8 cellular contexts compared by ENCODE assay signal in genomic region chr12:25195056-25195971, GRCh38.
A peak's percentile ranks its signal among the peaks of the same experiment; 100 is the strongest.
DNase-seq lines count a peak whose midpoint lies in the region; ATAC-seq lines count a peak whose summit lies in the region.

DNAI7 (minus strand) TSS chr12:25195160; CDS start chr12:25195078, 82 bp downstream.
ETFRF1 (plus strand) TSS chr12:25195237; CDS start chr12:25203957, 8,720 bp downstream.

- H3K9me3 ChIP-seq in SK-N-MC (ENCODE audit: low read depth, low read length) = no peaks in the 10 kb centered on the region

- H3K4me3 ChIP-seq in GM08714 (ENCODE audit: low read length) = peak within 1 kb of the TSS; percentile 60
- H3K4me3 ChIP-seq in SK-N-MC = peak within 1 kb of the TSS; percentile 87

- H3K36me3 Mint-ChIP-seq in activated naive CD4-positive, alpha-beta T cell treated with anti-CD3 and anti-CD28 coated beads, Interleukin-2, amount 50 U/mL, for 24 hours = peaks cover 7% of the 10 kb centered on the region

- H3K9me3 Mint-ChIP-seq in activated naive CD4-positive, alpha-beta T cell treated with anti-CD3 and anti-CD28 coated beads, Interleukin-2, amount 50 U/mL, for 24 hours = no peaks in the 10 kb centered on the region

- H3K4me3 Mint-ChIP-seq in activated naive CD4-positive, alpha-beta T cell treated with anti-CD3 and anti-CD28 coated beads, Interleukin-2, amount 50 U/mL, for 24 hours = peak within 1 kb of the TSS; percentile 99

- DNase-seq in NCI-H1048 (lab: John Stamatoyannopoulos, UW) = peak; percentile 96
- DNase-seq in SK-N-MC (ENCODE audit: low read depth, low spot score) = peak; percentile 37
- DNase-seq in globus pallidus (ENCODE audit: low spot score) = peak; percentile 89
- peak; percentile 76 for DNase-seq in non-pigmented ciliary epithelial cell (ENCODE audit: low read depth)
- peak; percentile 92 for DNase-seq in superior temporal gyrus (ENCODE audit: extremely low spot score)

- ATAC-seq in HG02588 (IDR thresholded peaks at IDR 0.05; ENCODE audit: unreplicated experiment) = peak; percentile 97

- H3K27me3 Mint-ChIP-seq in activated naive CD4-positive, alpha-beta T cell treated with anti-CD3 and anti-CD28 coated beads, Interleukin-2, amount 50 U/mL, for 24 hours = no peaks in the 10 kb centered on the region

- peak within 1 kb of the TSS; percentile 95 for H3K27ac Mint-ChIP-seq in activated naive CD4-positive, alpha-beta T cell treated with anti-CD3 and anti-CD28 coated beads, Interleukin-2, amount 50 U/mL, for 24 hours

- H3K27ac ChIP-seq in SK-N-MC = peak within 1 kb of the TSS; percentile 37; the same call in 1 of the 2 replicates

- peaks cover 45% of the 10 kb centered on the region for H3K4me1 Mint-ChIP-seq in activated naive CD4-positive, alpha-beta T cell treated with anti-CD3 and anti-CD28 coated beads, Interleukin-2, amount 50 U/mL, for 24 hours

- H3K36me3 ChIP-seq in SK-N-MC (ENCODE audit: insufficient read depth, low read length) = no peaks in the 10 kb centered on the region

- H3K9ac ChIP-seq in SK-N-MC (ENCODE audit: insufficient read length) = peak within 1 kb of the TSS; percentile 75

Comparison
In these comparisons a context has a peak if more than half of its experiments do, and no peak if none do; other contexts are left out.
1. Peak in every context shown above with its lines: DNase-seq, ATAC-seq, H3K4me3 ChIP-seq and H3K27ac ChIP-seq.
2. DNase-seq: peak in every context shown above with its lines; median percentile 96 in NCI-H1048; 92 in superior temporal gyrus; 89 in globus pallidus; 76 in non-pigmented ciliary epithelial cell; 37 in SK-N-MC.